8 cellular contexts compared by ENCODE assay signal in the genomic region with DNA sequence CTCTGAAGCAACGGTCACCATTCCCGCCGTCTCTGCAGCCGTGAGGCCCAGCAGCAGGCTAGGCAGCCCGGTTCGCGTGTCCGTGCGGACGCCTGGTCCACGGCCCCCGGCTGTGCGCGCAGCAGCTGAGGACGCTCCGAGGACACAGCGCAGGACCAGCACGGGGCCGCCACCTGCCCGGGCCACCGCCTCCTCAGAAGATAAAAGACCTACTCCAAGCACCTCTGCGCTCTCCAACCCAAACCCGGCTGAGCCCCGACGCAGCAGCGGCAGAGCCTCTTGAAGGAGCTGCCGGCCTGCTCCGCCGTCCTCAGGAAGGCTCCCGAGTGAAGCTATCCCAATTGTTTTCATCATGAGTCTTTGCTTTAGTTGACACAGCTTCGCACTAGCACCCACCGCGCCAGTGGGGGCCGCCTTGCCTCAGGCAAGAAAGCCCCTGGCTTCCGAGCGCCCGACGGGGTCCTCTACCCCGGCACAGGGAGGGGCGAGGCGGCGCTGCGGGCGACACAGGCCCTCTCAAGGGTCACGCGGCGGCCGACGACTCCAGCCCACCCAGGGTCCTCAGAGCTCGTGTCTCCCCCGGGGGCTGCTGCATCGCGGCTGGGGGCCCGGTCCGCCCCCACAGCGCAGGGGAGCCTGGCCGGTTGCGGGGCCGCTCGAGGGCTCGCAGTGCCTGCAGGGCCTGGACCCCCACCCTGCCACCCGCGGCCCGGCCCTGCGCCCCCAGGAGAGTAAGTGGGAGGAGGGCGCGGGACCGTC.
DNase-seq lines count a peak whose midpoint lies in the region; ATAC-seq and TF ChIP-seq lines count a peak whose summit lies in the region.

No MANE protein-coding gene starts in this region.

- in situ Hi-C loops in astrocyte of the cerebellum (cut with HindIII; ENCODE audit: low sequenced_read_pairs), result no loop called here

- no peak for TF ChIP-seq EP300 in Ishikawa (IDR thresholded peaks at IDR 0.05; ENCODE audit: borderline replicate concordance)

- H3K36me3 Mint-ChIP-seq in stimulated activated effector memory CD8-positive, alpha-beta T cell treated with anti-CD3 and anti-CD28 coated beads, Interleukin-12 subunit alpha, Interleukin-12 subunit beta, amount 100 ng/mL, for 72 hours, result peaks cover 11% of the 10 kb centered on the region

- no peaks in the 10 kb centered on the region for H3K9me3 Mint-ChIP-seq in stimulated activated effector memory CD8-positive, alpha-beta T cell treated with anti-CD3 and anti-CD28 coated beads, Interleukin-12 subunit alpha, Interleukin-12 subunit beta, amount 100 ng/mL, for 72 hours

- peak overlapping the region; percentile 72 for H3K4me3 ChIP-seq in AG09309 (ENCODE audit: control insufficient read depth, low read depth, low read length)
- H3K4me3 ChIP-seq in astrocyte of the cerebellum (ENCODE audit: low read depth, low read length), result peak overlapping the region; percentile 62

- DNase-seq in AG09309 (ENCODE audit: low read depth) (no peak), astrocyte of the cerebellum (ENCODE audit: low read depth) (no peak), iPS-NIHi11 (ENCODE audit: low spot score) (peak; percentile 67), NCI-H128 (lab: John Stamatoyannopoulos, UW; ENCODE audit: unreplicated experiment) (no peak), NCI-H1436 treated with DMSO at 0.1 percent for 48 hours (lab: John Stamatoyannopoulos, UW) (no peak)
- no peak for DNase-seq in stimulated activated effector memory CD8-positive, alpha-beta T cell treated with anti-CD3 and anti-CD28 coated beads, Interleukin-12 subunit alpha, Interleukin-12 subunit beta, amount 100 ng/mL, for 72 hours (ENCODE audit: low spot score in 2 of 2)

- no peak for TF ChIP-seq CTCF in AG09309 (IDR thresholded peaks at IDR 0.05; ENCODE audit: control insufficient read depth, insufficient read depth, low read depth, low read length, missing control alignments)
- no peak for TF ChIP-seq CTCF in astrocyte of the cerebellum (IDR thresholded peaks at IDR 0.05; ENCODE audit: low read depth, low read length, missing control alignments)

- H3K4me1 Mint-ChIP-seq in stimulated activated effector memory CD8-positive, alpha-beta T cell treated with anti-CD3 and anti-CD28 coated beads, Interleukin-12 subunit alpha, Interleukin-12 subunit beta, amount 100 ng/mL, for 72 hours, result peaks cover 42% of the 10 kb centered on the region

- H3K4me3 Mint-ChIP-seq in stimulated activated effector memory CD8-positive, alpha-beta T cell treated with anti-CD3 and anti-CD28 coated beads, Interleukin-12 subunit alpha, Interleukin-12 subunit beta, amount 100 ng/mL, for 72 hours, result peak overlapping the region; percentile 73

- TF ChIP-seq RAD21 in Ishikawa (IDR thresholded peaks at IDR 0.05; ENCODE audit: low read depth), result no peak

- peak; percentile 2 for ATAC-seq in GM18909 (IDR thresholded peaks at IDR 0.05; ENCODE audit: poor library complexity, unreplicated experiment)
- no peak for ATAC-seq in stimulated activated effector memory CD8-positive, alpha-beta T cell treated with anti-CD3 and anti-CD28 coated beads, Interleukin-12 subunit alpha, Interleukin-12 subunit beta, amount 100 ng/mL, for 72 hours

- no peak overlapping the region for H3K27ac Mint-ChIP-seq in stimulated activated effector memory CD8-positive, alpha-beta T cell treated with anti-CD3 and anti-CD28 coated beads, Interleukin-12 subunit alpha, Interleukin-12 subunit beta, amount 100 ng/mL, for 72 hours

TF ChIP-seq in Ishikawa, 13 proteins besides CTCF, POLR2A, EP300 and RAD21:
- TF ChIP-seq, protein P1, sequence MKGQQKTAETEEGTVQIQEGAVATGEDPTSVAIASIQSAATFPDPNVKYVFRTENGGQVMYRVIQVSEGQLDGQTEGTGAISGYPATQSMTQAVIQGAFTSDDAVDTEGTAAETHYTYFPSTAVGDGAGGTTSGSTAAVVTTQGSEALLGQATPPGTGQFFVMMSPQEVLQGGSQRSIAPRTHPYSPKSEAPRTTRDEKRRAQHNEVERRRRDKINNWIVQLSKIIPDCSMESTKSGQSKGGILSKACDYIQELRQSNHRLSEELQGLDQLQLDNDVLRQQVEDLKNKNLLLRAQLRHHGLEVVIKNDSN (IDR thresholded peaks at IDR 0.05), result no peak
- TF ChIP-seq TAF1 (IDR thresholded peaks at IDR 0.05; ENCODE audit: low read depth), result no peak
- TF ChIP-seq EGR1 (IDR thresholded peaks at IDR 0.05), result no peak
- TF ChIP-seq TEAD4 (IDR thresholded peaks at IDR 0.05), result no peak
- TF ChIP-seq CREB1 (IDR thresholded peaks at IDR 0.05; ENCODE audit: low read depth), result no peak
- no peak for TF ChIP-seq CEBPB (IDR thresholded peaks at IDR 0.05)
- TF ChIP-seq ZBTB7A (IDR thresholded peaks at IDR 0.05; ENCODE audit: low read depth), result peak; percentile 62
- TF ChIP-seq YY1 (IDR thresholded peaks at IDR 0.05; ENCODE audit: low read depth), result no peak
TF ChIP-seq in Ishikawa: peak in this region for 1.
